Comparison of ENCODE assay signal across 14 cellular contexts in genomic region chrX:3585719-3586118, GRCh38.
DNase-seq lines count a peak whose midpoint lies in the region; ATAC-seq and TF ChIP-seq lines count a peak whose summit lies in the region.
"Had no signal": no experiment of that assay in that cellular context is flagged by ENCODE, and none has a peak within 500 bp of the region (broad histone marks: within the 10 kb centered on the region; RNA-seq: fewer than 3 reads in every experiment).

No MANE protein-coding gene starts in this region.

- TF ChIP-seq CTCF in AG09309 (IDR thresholded peaks at IDR 0.05; ENCODE audit: control insufficient read depth, insufficient read depth, low read depth, low read length, missing control alignments) = peak; percentile 24
- TF ChIP-seq CTCF in LNCaP clone FGC (IDR thresholded peaks at IDR 0.05; ENCODE audit: control insufficient read depth, extremely low read depth, insufficient read depth) = no peak

- ATAC-seq in left lobe of liver (no peak), HG02885 (IDR thresholded peaks at IDR 0.05; ENCODE audit: poor library complexity, unreplicated experiment) (no peak), GM18861 (IDR thresholded peaks at IDR 0.05; ENCODE audit: unreplicated experiment) (no peak)
- ATAC-seq: Panc1 had no signal

- no peak overlapping the region for H3K4me3 ChIP-seq in AG09309 (ENCODE audit: control insufficient read depth, low read depth, low read length)
- H3K4me3 ChIP-seq in LNCaP clone FGC (ENCODE audit: low read depth, low read length) = no peak overlapping the region

- DNase-seq in AG09309 (ENCODE audit: low read depth) = no peak
- peak; percentile 8 for DNase-seq in LNCaP clone FGC (ENCODE audit: low read depth)
- DNase-seq in SHP77 treated with DMSO at 0.1 percent for 48 hours (lab: John Stamatoyannopoulos, UW) = peak; percentile 5
- peak; percentile 8 for DNase-seq in fibroblast of gingiva (ENCODE audit: low read depth)
- DNase-seq in left lobe of liver (ENCODE audit: low spot score) = no peak
- no peak for DNase-seq in OCI-M1 (lab: John Stamatoyannopoulos, UW)
- DNase-seq: CD4-positive, alpha-beta T cell; KG1; NCI-H1048; NCI-H446; NCI-H69 had no signal

Comparison
In these comparisons a context has a peak if more than half of its experiments do, and no peak if none do; other contexts are left out.
1. DNase-seq: peak in LNCaP clone FGC (single experiment), SHP77 treated with DMSO at 0.1 percent for 48 hours (single experiment) and fibroblast of gingiva (single experiment); none in AG09309 (single experiment), left lobe of liver (single experiment) and OCI-M1 (single experiment).